ENCODE assay signal across 30 cellular contexts in the genomic region with DNA sequence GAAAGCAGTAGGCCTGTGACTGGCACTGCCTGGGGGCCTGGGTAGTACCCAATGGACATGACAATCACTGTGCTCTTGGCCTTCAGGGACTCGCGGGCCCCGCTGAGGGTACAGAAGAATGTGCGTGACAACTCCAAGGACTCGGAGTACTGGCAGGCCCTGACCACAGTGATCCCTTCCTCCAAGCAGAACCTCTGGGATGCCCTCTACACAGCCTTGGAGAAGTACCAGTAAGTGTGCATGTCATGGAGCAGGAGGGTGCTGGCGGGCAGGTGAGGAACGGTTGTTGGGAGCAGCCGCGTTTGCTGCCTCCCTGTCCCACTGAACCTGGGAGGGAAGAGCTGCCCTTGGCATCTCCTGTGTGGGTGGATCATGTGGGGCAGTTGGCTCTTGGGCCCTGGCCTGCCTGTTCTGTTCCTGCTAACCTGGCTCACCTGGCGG. TPM values are rescaled to one million over a fixed set of nuclear protein-coding genes. Genes with fewer than 3 reads are reported as not detected.
A peak's percentile ranks its signal among the peaks of the same experiment; 100 is the strongest.
DNase-seq lines count a peak whose midpoint lies in the region; ATAC-seq, FAIRE-seq and TF ChIP-seq lines count a peak whose summit lies in the region.
"Had no signal": no experiment of that assay in that cellular context is flagged by ENCODE, and none has a peak within 500 bp of the region (broad histone marks: within the 10 kb centered on the region; RNA-seq: fewer than 3 reads in every experiment).

No MANE protein-coding gene starts in this region.

- no peak overlapping the region for H2AFZ ChIP-seq in HepG2 (ENCODE audit: low read length)

- H3K27me3 ChIP-seq in right lobe of liver (no peaks in the 10 kb centered on the region), HepG2 (ENCODE audit: control insufficient read depth in 1 of 2, insufficient read depth in 2 of 2, low read length in 2 of 2) (peaks cover 0 to 6% of the 10 kb centered on the region in 2 experiments; a peak in 1 of 5 replicates), gastrocnemius medialis (no peaks in the 10 kb centered on the region)

- H3K27ac Mint-ChIP-seq in progenitor cell of endocrine pancreas (peak overlapping the region; percentile 23), type B pancreatic cell (no peak overlapping the region)
- H3K27ac Mint-ChIP-seq: CD8-positive, alpha-beta T cell had no signal

- in situ Hi-C loops in HepG2 (cut with HindIII; ENCODE audit: extremely low pct_ligation_motif_present, low pct_unique_long_range_greater_than_20kb): no loop called here
- in situ Hi-C loops in gastrocnemius medialis (cut with MboI; ENCODE audit: low sequenced_read_pairs in 4 of 4): no loop called here

- no peak for TF ChIP-seq EP300 in HepG2 (IDR thresholded peaks at IDR 0.05; ENCODE audit: low read depth in 2 of 2, low read length in 2 of 2)
- TF ChIP-seq EP300 in HepG2 (CRISPR knock-in tag; IDR thresholded peaks at IDR 0.05; ENCODE audit: borderline replicate concordance): no peak

- BruUV-seq in HepG2 (replicated peaks; lab: Mats Ljungman, UMichigan): no TSS peak

- H3K9me3 Mint-ChIP-seq in progenitor cell of endocrine pancreas (ENCODE audit: low read depth) (peaks cover 4% of the 10 kb centered on the region), type B pancreatic cell (no peaks in the 10 kb centered on the region)
- H3K9me3 Mint-ChIP-seq: CD8-positive, alpha-beta T cell had no signal

- no peaks in the 10 kb centered on the region for H3K36me3 Mint-ChIP-seq in progenitor cell of endocrine pancreas (ENCODE audit: insufficient read depth)
- no peaks in the 10 kb centered on the region for H3K36me3 Mint-ChIP-seq in type B pancreatic cell
- H3K36me3 Mint-ChIP-seq: CD8-positive, alpha-beta T cell had no signal

- no peak for TF ChIP-seq POLR2A in right lobe of liver (IDR thresholded peaks at IDR 0.05)
- no peak for TF ChIP-seq POLR2A in HepG2 (IDR thresholded peaks at IDR 0.05; ENCODE audit: insufficient read depth in 1 of 2, low read depth in 2 of 2, low read length in 2 of 2)
- TF ChIP-seq POLR2A in gastrocnemius medialis (IDR thresholded peaks at IDR 0.05): no peak

- ATAC-seq in right lobe of liver (no peak), HepG2 (no peak), HG02571 (IDR thresholded peaks at IDR 0.05; ENCODE audit: unreplicated experiment) (no peak), gastrocnemius medialis (no peak)
- ATAC-seq: A549; CD8-positive, alpha-beta T cell; PC-3; SK-N-SH treated with all-trans-retinoic acid at 6 μM for 48 hours had no signal

- H3K9me3 ChIP-seq in right lobe of liver (no peaks in the 10 kb centered on the region), HepG2 (ENCODE audit: low read length) (no peaks in the 10 kb centered on the region), gastrocnemius medialis (no peaks in the 10 kb centered on the region)
- H3K9me3 ChIP-seq: A549, HAP-1 had no signal

- no peaks in the 10 kb centered on the region for H4K20me1 ChIP-seq in HepG2 (ENCODE audit: insufficient read depth, low read length)

- no peaks in the 10 kb centered on the region for H3K79me2 ChIP-seq in HepG2 (ENCODE audit: insufficient read depth, low read length)

- no peak for TF ChIP-seq RAD21 in HepG2 (CRISPR knock-in tag; IDR thresholded peaks at IDR 0.05)

- H3K4me3 ChIP-seq in right lobe of liver: no peak overlapping the region
- H3K4me3 ChIP-seq in HepG2 (replicated peaks in 1 of 3; ENCODE audit: insufficient read depth in 1 of 3, low read depth in 2 of 3, low read length in 3 of 3): no peak overlapping the region
- no peak overlapping the region for H3K4me3 ChIP-seq in gastrocnemius medialis
- H3K4me3 ChIP-seq: A549, HAP-1, SJCRH30 had no signal

- no peak overlapping the region for H3K27ac ChIP-seq in right lobe of liver
- no peak overlapping the region for H3K27ac ChIP-seq in HepG2 (ENCODE audit: extremely low read length, insufficient read depth, low read length)
- no peak overlapping the region for H3K27ac ChIP-seq in gastrocnemius medialis
- H3K27ac ChIP-seq: A549, SJCRH30 had no signal

- H3K36me3 ChIP-seq in right lobe of liver (no peaks in the 10 kb centered on the region), HepG2 (replicated peaks in 1 of 2; ENCODE audit: control insufficient read depth in 1 of 2, insufficient read depth in 2 of 2, low read length in 2 of 2) (no peaks in the 10 kb centered on the region), gastrocnemius medialis (no peaks in the 10 kb centered on the region)
- H3K36me3 ChIP-seq: HAP-1, SJCRH30 had no signal

- H3K27me3 Mint-ChIP-seq in progenitor cell of endocrine pancreas (peaks cover 12% of the 10 kb centered on the region), type B pancreatic cell (no peaks in the 10 kb centered on the region)

- H3K9ac ChIP-seq in HepG2 (ENCODE audit: insufficient read depth, low read depth, low read length): no peak overlapping the region

- H3K4me1 Mint-ChIP-seq in progenitor cell of endocrine pancreas (ENCODE audit: low read depth): peaks cover 12% of the 10 kb centered on the region
- H3K4me1 Mint-ChIP-seq in type B pancreatic cell (ENCODE audit: unreplicated experiment): no peaks in the 10 kb centered on the region

- no peak for FAIRE-seq in HepG2 (lab: Jason Lieb, UNC)
- FAIRE-seq: A549, GM12891 had no signal

- no peak overlapping the region for H3K4me3 Mint-ChIP-seq in progenitor cell of endocrine pancreas (ENCODE audit: low read depth)
- no peak overlapping the region for H3K4me3 Mint-ChIP-seq in type B pancreatic cell
- H3K4me3 Mint-ChIP-seq: CD8-positive, alpha-beta T cell had no signal

- no peak for TF ChIP-seq CTCF in right lobe of liver (IDR thresholded peaks at IDR 0.05)
- TF ChIP-seq CTCF in HepG2 (CRISPR knock-in tag; IDR thresholded peaks at IDR 0.05): no peak
- no peak for TF ChIP-seq CTCF in progenitor cell of endocrine pancreas (IDR thresholded peaks at IDR 0.05; ENCODE audit: unreplicated experiment)
- TF ChIP-seq CTCF in type B pancreatic cell (conservative IDR thresholded peaks at IDR 0.05): no peak
- TF ChIP-seq CTCF in gastrocnemius medialis (IDR thresholded peaks at IDR 0.05 in 4 of 5, conservative IDR thresholded peaks at IDR 0.05 in 1 of 5): no peak

- CTCF ChIA-PET in HepG2 (lab: Yijun Ruan, JAX; ENCODE audit: low intra/inter-chr PET ratio, low total read pairs): no interaction called here

- POLR2A ChIA-PET in HepG2 (lab: Yijun Ruan, JAX): interaction anchor here (1.0 to 6.2 kb wide), 3 partner anchors 10 to 109 kb away, joined by 3 to 52 read pairs (median 6); a partner anchor contains a TSS

- no peak overlapping the region for H3K4me2 ChIP-seq in HepG2 (ENCODE audit: low read depth, low read length)
- H3K4me2 ChIP-seq: A549 had no signal

- WGBS in right lobe of liver (ENCODE audit: insufficient coverage, low coverage, low lambda C conversion rate, missing lambda C conversion rate): no CpG with 5 or more reads among the region's 10 CpGs
- 82% methylated on average over 10 of the region's 10 CpGs for WGBS in HepG2 (ENCODE audit: low lambda C conversion rate)

- peak in 2 of 3 donors; percentile 42 to 44 for DNase-seq in right lobe of liver
- no peak for DNase-seq in HepG2 (ENCODE audit: low spot score)
- peak; percentile 46 for DNase-seq in islet precursor cell
- no peak for DNase-seq in progenitor cell of endocrine pancreas (ENCODE audit: low spot score, unreplicated experiment)
- peak; percentile 59 for DNase-seq in type B pancreatic cell (ENCODE audit: extremely low spot score, unreplicated experiment)
- no peak for DNase-seq in gastrocnemius medialis
- DNase-seq in NCI-H187 treated with DMSO at 0.1 percent for 48 hours (lab: John Stamatoyannopoulos, UW): no peak
- DNase-seq: AML-193; C1 segment of cervical spinal cord; CD8-positive, alpha-beta T cell; DMS 273 treated with DMSO at 0.1 percent for 48 hours; DMS79; EL; GDM1; GOT3; Karpas-422; NCI-H1092 treated with DMSO at 0.1 percent for 48 hours; NCI-H1436; NCI-H1930; NCI-H2107; NCI-H446; NCI-H524 treated with DMSO at 0.1 percent for 48 hours; NCI-H774; PC-3; SJCRH30 had no signal

- intact Hi-C loops in right lobe of liver (cut with DNase I): no loop called here
- intact Hi-C loops in HepG2 (cut with micrococcal nuclease; ENCODE audit: unreplicated experiment): loop anchor here (5.0 kb wide), 2 partner anchors 57 to 122 kb away; no protein-coding TSS in a partner anchor
- intact Hi-C loops in gastrocnemius medialis (cut with DNase I; ENCODE audit: low total_unique reads): no loop called here

- H3K4me1 ChIP-seq in right lobe of liver: peaks cover 0 to 9% (median 0%) of the 10 kb centered on the region in 4 donors
- H3K4me1 ChIP-seq in HepG2 (ENCODE audit: insufficient read depth, low read length): peaks cover 43% of the 10 kb centered on the region
- no peaks in the 10 kb centered on the region for H3K4me1 ChIP-seq in gastrocnemius medialis
- H3K4me1 ChIP-seq: HAP-1, SJCRH30 had no signal

RNA-seq across cellular contexts. Expression of a gene that starts 23.3 kb away (rescaled TPM):
- total RNA-seq in right lobe of liver (under 1 TPM in 2 of 6 experiments, not detected in 4; 0.06 to 0.12 TPM), HepG2 (2016; rRNA removed; fragmentation: Illumina TruSeq; extraction: Trizol) (0.04 TPM in 1 of 2 replicates, not detected in the other), progenitor cell of endocrine pancreas (0.11 and 0.22 TPM in 2 replicates), type B pancreatic cell (ENCODE audit: low replicate concordance) (0.05 TPM in 1 of 2 replicates, not detected in the other), gastrocnemius medialis (under 1 TPM in 2 of 4 donors, not detected in 2; 0.09 to 0.46 TPM)
- total RNA-seq in HepG2 (2016; cell fraction: cytosol; rRNA removed; fragmentation: Illumina TruSeq; extraction: Trizol; ENCODE audit: low read depth): 0.09 TPM in 1 of 2 replicates, not detected in the other
- total RNA-seq in HepG2 (2016; cell fraction: insoluble cytoplasmic fraction; rRNA removed; fragmentation: Illumina TruSeq; extraction: Trizol): 0.04 TPM in 1 of 2 replicates, not detected in the other
- total RNA-seq in HepG2 (2016; cell fraction: membrane; rRNA removed; fragmentation: Illumina TruSeq; extraction: Trizol): 0.03 TPM in 1 of 2 replicates, not detected in the other
- 0.06 TPM in 1 of 2 replicates, not detected in the other for total RNA-seq in HepG2 (2016; cell fraction: nucleus; rRNA removed; fragmentation: Illumina TruSeq; extraction: Trizol)
- polyA plus RNA-seq in HepG2 (2011; rRNA removed): not detected in 2 replicates
- 0.01 TPM in 2 replicates for polyA plus RNA-seq in HepG2 (2011; cell fraction: cytosol; rRNA removed)
- 0.12 and 0.26 TPM in 2 replicates for polyA plus RNA-seq in HepG2 (2011; cell fraction: nucleus; rRNA removed)
- 0.05 TPM in 1 of 2 replicates, not detected in the other for polyA plus RNA-seq in HepG2 (2012)
- polyA plus RNA-seq in HepG2 (2016; cell fraction: cytosol; fragmentation: Illumina TruSeq; extraction: Trizol; ENCODE audit: low read depth): not detected in 2 replicates
- polyA plus RNA-seq in HepG2 (2016; cell fraction: insoluble cytoplasmic fraction; fragmentation: Illumina TruSeq; extraction: Trizol; ENCODE audit: low read depth): 0.04 TPM in 1 of 2 replicates, not detected in the other
- not detected in 2 replicates for polyA plus RNA-seq in HepG2 (2016; cell fraction: membrane; fragmentation: Illumina TruSeq; extraction: Trizol; ENCODE audit: low read depth)
- 0.33 TPM in 1 of 2 replicates, not detected in the other for polyA plus RNA-seq in HepG2 (2016; cell fraction: nucleus; fragmentation: Illumina TruSeq; extraction: Trizol; ENCODE audit: insufficient read depth, low read depth)
- 0.02 TPM in 1 of 2 replicates, not detected in the other for polyA minus RNA-seq in HepG2 (2011; rRNA and poly(A)+ RNA removed; ENCODE audit: low replicate concordance)
- not detected in 2 replicates for polyA minus RNA-seq in HepG2 (2011; cell fraction: cytosol; rRNA and poly(A)+ RNA removed)
- polyA minus RNA-seq in HepG2 (2011; cell fraction: nucleus; rRNA and poly(A)+ RNA removed): not detected in 2 replicates
- total RNA-seq: PC-3 had no signal

RNA-seq across cellular contexts. Expression of a gene that starts 52.9 kb away (rescaled TPM):
- total RNA-seq in right lobe of liver: under 1 TPM in 2 of 6 experiments, not detected in 4; 0.31 TPM
- 0.07 and 0.08 TPM in 2 replicates for total RNA-seq in HepG2 (2016; rRNA removed; fragmentation: Illumina TruSeq; extraction: Trizol)
- total RNA-seq in HepG2 (2016; cell fraction: cytosol; rRNA removed; fragmentation: Illumina TruSeq; extraction: Trizol; ENCODE audit: low read depth): 0.18 and 0.30 TPM in 2 replicates
- total RNA-seq in HepG2 (2016; cell fraction: insoluble cytoplasmic fraction; rRNA removed; fragmentation: Illumina TruSeq; extraction: Trizol): not detected in 2 replicates
- 0.07 and 0.09 TPM in 2 replicates for total RNA-seq in HepG2 (2016; cell fraction: membrane; rRNA removed; fragmentation: Illumina TruSeq; extraction: Trizol)
- not detected in 2 replicates for total RNA-seq in HepG2 (2016; cell fraction: nucleus; rRNA removed; fragmentation: Illumina TruSeq; extraction: Trizol)
- not detected in 2 replicates for polyA plus RNA-seq in HepG2 (2011; rRNA removed)
- polyA plus RNA-seq in HepG2 (2011; cell fraction: cytosol; rRNA removed): not detected in 2 replicates
- polyA plus RNA-seq in HepG2 (2011; cell fraction: nucleus; rRNA removed): not detected in 2 replicates
- polyA plus RNA-seq in HepG2 (2012): not detected in 2 replicates
- 0.11 and 0.16 TPM in 2 replicates for polyA plus RNA-seq in HepG2 (2016; cell fraction: cytosol; fragmentation: Illumina TruSeq; extraction: Trizol; ENCODE audit: low read depth)
- not detected in 2 replicates for polyA plus RNA-seq in HepG2 (2016; cell fraction: insoluble cytoplasmic fraction; fragmentation: Illumina TruSeq; extraction: Trizol; ENCODE audit: low read depth)
- 0.08 TPM in 1 of 2 replicates, not detected in the other for polyA plus RNA-seq in HepG2 (2016; cell fraction: membrane; fragmentation: Illumina TruSeq; extraction: Trizol; ENCODE audit: low read depth)
- polyA plus RNA-seq in HepG2 (2016; cell fraction: nucleus; fragmentation: Illumina TruSeq; extraction: Trizol; ENCODE audit: insufficient read depth, low read depth): not detected in 2 replicates
- 0.22 TPM in 1 of 2 replicates, not detected in the other for polyA minus RNA-seq in HepG2 (2011; rRNA and poly(A)+ RNA removed; ENCODE audit: low replicate concordance)
- polyA minus RNA-seq in HepG2 (2011; cell fraction: cytosol; rRNA and poly(A)+ RNA removed): not detected in 2 replicates
- polyA minus RNA-seq in HepG2 (2011; cell fraction: nucleus; rRNA and poly(A)+ RNA removed): not detected in 2 replicates
- total RNA-seq in progenitor cell of endocrine pancreas: 0.49 and 0.57 TPM in 2 replicates
- 0.33 and 3.7 TPM in 2 replicates for total RNA-seq in type B pancreatic cell (ENCODE audit: low replicate concordance)
- not detected for total RNA-seq in gastrocnemius medialis
- total RNA-seq: CD8-positive, alpha-beta T cell; PC-3 had no signal

Comparison
In these comparisons a context has a peak if more than half of its experiments do, and no peak if none do; other contexts are left out.
1. DNase-seq: peak in right lobe of liver (2 of 3), islet precursor cell (single experiment) and type B pancreatic cell (single experiment); none in HepG2 (single experiment), progenitor cell of endocrine pancreas (single experiment), gastrocnemius medialis (0 of 2) and NCI-H187 treated with DMSO at 0.1 percent for 48 hours (single experiment).